Comparison of ENCODE assay signal across 1 cellular context in the genomic region with DNA sequence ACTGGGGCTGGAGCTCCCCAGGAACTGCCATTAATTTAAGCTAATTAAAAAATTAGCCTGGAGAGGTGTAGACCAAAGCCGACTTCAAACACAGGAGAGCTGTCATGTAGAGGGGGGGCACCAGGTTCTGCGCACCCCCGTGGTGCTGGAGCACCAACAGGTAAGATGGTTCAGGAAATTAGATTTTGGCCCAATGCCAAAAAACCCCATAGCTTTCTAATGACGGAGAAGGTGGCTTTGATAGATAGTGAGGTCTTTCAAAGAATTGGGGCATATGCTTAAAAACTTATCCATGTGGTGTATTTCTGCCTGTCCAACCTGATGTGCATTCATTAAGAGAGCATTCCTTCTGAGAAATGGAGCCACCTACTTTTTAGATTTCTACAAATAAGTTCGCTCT.
TF ChIP-seq lines count a peak whose summit lies in the region.

No MANE protein-coding gene starts in this region.

TF ChIP-seq in K562, 482 proteins besides CTCF, POLR2A, EP300 and RAD21 (continued from another document):
- peak; percentile 54 for TF ChIP-seq TAL1 (IDR thresholded peaks at IDR 0.05)
- TF ChIP-seq CEBPZ (IDR thresholded peaks at IDR 0.05; ENCODE audit: borderline replicate concordance, low read depth, low read length) = no peak
- TF ChIP-seq TEAD4 (IDR thresholded peaks at IDR 0.05; ENCODE audit: low read length) = peak; percentile 59
- no peak for TF ChIP-seq TEAD4 (CRISPR knock-in tag; IDR thresholded peaks at IDR 0.05; ENCODE audit: borderline replicate concordance)
- TF ChIP-seq RBM39 (optimal IDR thresholded peaks at IDR 0.05; ENCODE audit: low read depth, low read length) = no peak
- TF ChIP-seq FOXP1 (CRISPR knock-in tag; IDR thresholded peaks at IDR 0.05) = no peak
- no peak for TF ChIP-seq CREM (IDR thresholded peaks at IDR 0.05; ENCODE audit: low read depth)
- TF ChIP-seq SOX6 (IDR thresholded peaks at IDR 0.05) = no peak
- TF ChIP-seq LEF1 (IDR thresholded peaks at IDR 0.05) = no peak
- TF ChIP-seq, protein P1, sequence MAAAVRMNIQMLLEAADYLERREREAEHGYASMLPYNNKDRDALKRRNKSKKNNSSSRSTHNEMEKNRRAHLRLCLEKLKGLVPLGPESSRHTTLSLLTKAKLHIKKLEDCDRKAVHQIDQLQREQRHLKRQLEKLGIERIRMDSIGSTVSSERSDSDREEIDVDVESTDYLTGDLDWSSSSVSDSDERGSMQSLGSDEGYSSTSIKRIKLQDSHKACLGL (CRISPR knock-in tag; IDR thresholded peaks at IDR 0.05; ENCODE audit: borderline replicate concordance, poor library complexity, severe bottlenecking) = no peak
- TF ChIP-seq PHB (CRISPR knock-in tag; IDR thresholded peaks at IDR 0.05) = no peak
- TF ChIP-seq, protein P2, sequence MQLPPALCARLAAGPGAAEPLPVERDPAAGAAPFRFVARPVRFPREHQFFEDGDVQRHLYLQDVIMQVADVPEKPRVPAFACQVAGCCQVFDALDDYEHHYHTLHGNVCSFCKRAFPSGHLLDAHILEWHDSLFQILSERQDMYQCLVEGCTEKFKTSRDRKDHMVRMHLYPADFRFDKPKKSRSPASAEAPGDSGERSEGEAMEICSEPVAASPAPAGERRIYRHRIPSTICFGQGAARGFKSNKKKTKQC (CRISPR knock-in tag; IDR thresholded peaks at IDR 0.05) = no peak
- peak; percentile 49 for TF ChIP-seq CBFA2T2 (conservative IDR thresholded peaks at IDR 0.05)
- TF ChIP-seq CEBPG (CRISPR knock-in tag; IDR thresholded peaks at IDR 0.05) = no peak
- no peak for TF ChIP-seq CEBPG (tag; conservative IDR thresholded peaks at IDR 0.05 in 1 of 2, IDR thresholded peaks at IDR 0.05 in 1 of 2)
- TF ChIP-seq HNRNPL (IDR thresholded peaks at IDR 0.05; ENCODE audit: low read depth, low read length) = no peak
- no peak for TF ChIP-seq U2AF2 (optimal IDR thresholded peaks at IDR 0.05; ENCODE audit: low read depth, low read length)
- TF ChIP-seq TAF7 (tag; IDR thresholded peaks at IDR 0.05) = no peak
- TF ChIP-seq, protein P3, sequence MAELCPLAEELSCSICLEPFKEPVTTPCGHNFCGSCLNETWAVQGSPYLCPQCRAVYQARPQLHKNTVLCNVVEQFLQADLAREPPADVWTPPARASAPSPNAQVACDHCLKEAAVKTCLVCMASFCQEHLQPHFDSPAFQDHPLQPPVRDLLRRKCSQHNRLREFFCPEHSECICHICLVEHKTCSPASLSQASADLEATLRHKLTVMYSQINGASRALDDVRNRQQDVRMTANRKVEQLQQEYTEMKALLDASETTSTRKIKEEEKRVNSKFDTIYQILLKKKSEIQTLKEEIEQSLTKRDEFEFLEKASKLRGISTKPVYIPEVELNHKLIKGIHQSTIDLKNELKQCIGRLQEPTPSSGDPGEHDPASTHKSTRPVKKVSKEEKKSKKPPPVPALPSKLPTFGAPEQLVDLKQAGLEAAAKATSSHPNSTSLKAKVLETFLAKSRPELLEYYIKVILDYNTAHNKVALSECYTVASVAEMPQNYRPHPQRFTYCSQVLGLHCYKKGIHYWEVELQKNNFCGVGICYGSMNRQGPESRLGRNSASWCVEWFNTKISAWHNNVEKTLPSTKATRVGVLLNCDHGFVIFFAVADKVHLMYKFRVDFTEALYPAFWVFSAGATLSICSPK (IDR thresholded peaks at IDR 0.05; ENCODE audit: borderline replicate concordance) = no peak
- TF ChIP-seq STAT5A (IDR thresholded peaks at IDR 0.05; ENCODE audit: borderline replicate concordance, low read length) = peak; percentile 35; the same call in 1 of the 2 replicates
- TF ChIP-seq TCF7 (IDR thresholded peaks at IDR 0.05; ENCODE audit: borderline replicate concordance) = no peak
- no peak for TF ChIP-seq ZNF717 (CRISPR knock-in tag; IDR thresholded peaks at IDR 0.05)
- no peak for TF ChIP-seq RBM25 (IDR thresholded peaks at IDR 0.05; ENCODE audit: low read depth, low read length, severe bottlenecking)
- TF ChIP-seq BMI1 (IDR thresholded peaks at IDR 0.05; ENCODE audit: low read length) = no peak
- TF ChIP-seq ZNF121 (CRISPR knock-in tag; conservative IDR thresholded peaks at IDR 0.05) = no peak
- TF ChIP-seq, protein P4, sequence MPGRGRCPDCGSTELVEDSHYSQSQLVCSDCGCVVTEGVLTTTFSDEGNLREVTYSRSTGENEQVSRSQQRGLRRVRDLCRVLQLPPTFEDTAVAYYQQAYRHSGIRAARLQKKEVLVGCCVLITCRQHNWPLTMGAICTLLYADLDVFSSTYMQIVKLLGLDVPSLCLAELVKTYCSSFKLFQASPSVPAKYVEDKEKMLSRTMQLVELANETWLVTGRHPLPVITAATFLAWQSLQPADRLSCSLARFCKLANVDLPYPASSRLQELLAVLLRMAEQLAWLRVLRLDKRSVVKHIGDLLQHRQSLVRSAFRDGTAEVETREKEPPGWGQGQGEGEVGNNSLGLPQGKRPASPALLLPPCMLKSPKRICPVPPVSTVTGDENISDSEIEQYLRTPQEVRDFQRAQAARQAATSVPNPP (IDR thresholded peaks at IDR 0.05; ENCODE audit: borderline replicate concordance, insufficient read depth, insufficient read length) = no peak
- TF ChIP-seq ELK3 (CRISPR knock-in tag; IDR thresholded peaks at IDR 0.05) = no peak
- no peak for TF ChIP-seq OTX1 (CRISPR knock-in tag; IDR thresholded peaks at IDR 0.05)
- TF ChIP-seq ZNF561 (CRISPR knock-in tag; conservative IDR thresholded peaks at IDR 0.05) = no peak
- TF ChIP-seq ARID1B (IDR thresholded peaks at IDR 0.05) = peak; percentile 72
- peak; percentile 39; the same call in 1 of the 2 replicates for TF ChIP-seq DPF2 (IDR thresholded peaks at IDR 0.05)
- peak in 1 of 2 experiments; percentile 50 for TF ChIP-seq NCOA2 (IDR thresholded peaks at IDR 0.05; ENCODE audit: partially characterized antibody in 2 of 2)
- TF ChIP-seq MEIS2 (IDR thresholded peaks at IDR 0.05; ENCODE audit: partially characterized antibody) = no peak
- no peak for TF ChIP-seq MNT (conservative IDR thresholded peaks at IDR 0.05)
- TF ChIP-seq CHCHD3 (CRISPR knock-in tag; IDR thresholded peaks at IDR 0.05) = no peak
- no peak for TF ChIP-seq ZFP30 (CRISPR knock-in tag; IDR thresholded peaks at IDR 0.05; ENCODE audit: borderline replicate concordance)
- TF ChIP-seq NFIX (CRISPR knock-in tag; IDR thresholded peaks at IDR 0.05; ENCODE audit: low read depth) = peak; percentile 98
- TF ChIP-seq ZNF41 (CRISPR knock-in tag; conservative IDR thresholded peaks at IDR 0.05) = no peak
- TF ChIP-seq ZNF778 (CRISPR knock-in tag; IDR thresholded peaks at IDR 0.05) = no peak
- no peak for TF ChIP-seq DIDO1 (tag; IDR thresholded peaks at IDR 0.05; ENCODE audit: low read depth)
- TF ChIP-seq, protein P5, sequence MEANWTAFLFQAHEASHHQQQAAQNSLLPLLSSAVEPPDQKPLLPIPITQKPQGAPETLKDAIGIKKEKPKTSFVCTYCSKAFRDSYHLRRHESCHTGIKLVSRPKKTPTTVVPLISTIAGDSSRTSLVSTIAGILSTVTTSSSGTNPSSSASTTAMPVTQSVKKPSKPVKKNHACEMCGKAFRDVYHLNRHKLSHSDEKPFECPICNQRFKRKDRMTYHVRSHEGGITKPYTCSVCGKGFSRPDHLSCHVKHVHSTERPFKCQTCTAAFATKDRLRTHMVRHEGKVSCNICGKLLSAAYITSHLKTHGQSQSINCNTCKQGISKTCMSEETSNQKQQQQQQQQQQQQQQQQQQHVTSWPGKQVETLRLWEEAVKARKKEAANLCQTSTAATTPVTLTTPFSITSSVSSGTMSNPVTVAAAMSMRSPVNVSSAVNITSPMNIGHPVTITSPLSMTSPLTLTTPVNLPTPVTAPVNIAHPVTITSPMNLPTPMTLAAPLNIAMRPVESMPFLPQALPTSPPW (CRISPR knock-in tag; IDR thresholded peaks at IDR 0.05) = no peak
- peak; percentile 100 for TF ChIP-seq NFIC (IDR thresholded peaks at IDR 0.05)
- TF ChIP-seq, protein P6, sequence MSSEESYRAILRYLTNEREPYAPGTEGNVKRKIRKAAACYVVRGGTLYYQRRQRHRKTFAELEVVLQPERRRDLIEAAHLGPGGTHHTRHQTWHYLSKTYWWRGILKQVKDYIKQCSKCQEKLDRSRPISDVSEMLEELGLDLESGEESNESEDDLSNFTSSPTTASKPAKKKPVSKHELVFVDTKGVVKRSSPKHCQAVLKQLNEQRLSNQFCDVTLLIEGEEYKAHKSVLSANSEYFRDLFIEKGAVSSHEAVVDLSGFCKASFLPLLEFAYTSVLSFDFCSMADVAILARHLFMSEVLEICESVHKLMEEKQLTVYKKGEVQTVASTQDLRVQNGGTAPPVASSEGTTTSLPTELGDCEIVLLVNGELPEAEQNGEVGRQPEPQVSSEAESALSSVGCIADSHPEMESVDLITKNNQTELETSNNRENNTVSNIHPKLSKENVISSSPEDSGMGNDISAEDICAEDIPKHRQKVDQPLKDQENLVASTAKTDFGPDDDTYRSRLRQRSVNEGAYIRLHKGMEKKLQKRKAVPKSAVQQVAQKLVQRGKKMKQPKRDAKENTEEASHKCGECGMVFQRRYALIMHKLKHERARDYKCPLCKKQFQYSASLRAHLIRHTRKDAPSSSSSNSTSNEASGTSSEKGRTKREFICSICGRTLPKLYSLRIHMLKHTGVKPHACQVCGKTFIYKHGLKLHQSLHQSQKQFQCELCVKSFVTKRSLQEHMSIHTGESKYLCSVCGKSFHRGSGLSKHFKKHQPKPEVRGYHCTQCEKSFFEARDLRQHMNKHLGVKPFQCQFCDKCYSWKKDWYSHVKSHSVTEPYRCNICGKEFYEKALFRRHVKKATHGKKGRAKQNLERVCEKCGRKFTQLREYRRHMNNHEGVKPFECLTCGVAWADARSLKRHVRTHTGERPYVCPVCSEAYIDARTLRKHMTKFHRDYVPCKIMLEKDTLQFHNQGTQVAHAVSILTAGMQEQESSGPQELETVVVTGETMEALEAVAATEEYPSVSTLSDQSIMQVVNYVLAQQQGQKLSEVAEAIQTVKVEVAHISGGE (CRISPR knock-in tag; IDR thresholded peaks at IDR 0.05) = no peak
- no peak for TF ChIP-seq ZNF785 (CRISPR knock-in tag; IDR thresholded peaks at IDR 0.05)
TF ChIP-seq in K562: peak in this region for 13.
